ENCODE assay signal across 33 cellular contexts in genomic region chr10:118773041-118773440, GRCh38.
"Had no signal": no experiment of that assay in that cellular context is flagged by ENCODE, and none has a peak within 500 bp of the region (broad histone marks: within the 10 kb centered on the region; RNA-seq: fewer than 3 reads in every experiment).

No MANE protein-coding gene starts in this region.

- ATAC-seq: activated naive CD4-positive, alpha-beta T cell treated with anti-CD3 and anti-CD28 coated beads, Interleukin-2, amount 50 U/mL, for 72 hours; activated naive CD8-positive, alpha-beta T cell treated with anti-CD3 and anti-CD28 coated beads, Interleukin-2, amount 50 U/mL, for 24 hours; activated T-cell treated with anti-CD3 and anti-CD28 coated beads, Interleukin-2, amount 50 U/mL, for 4 hours; activated T-cell treated with anti-CD3 and anti-CD28 coated beads, Interleukin-2, amount 50 U/mL, for 72 hours; activated T-helper 17 cell treated with anti-CD3 and anti-CD28 coated beads, Interleukin-2, amount 50 U/mL, for 72 hours; body of pancreas had no signal

- H3K4me1 ChIP-seq: adrenal gland, ascending aorta, body of pancreas, breast epithelium had no signal

- H3K27me3 ChIP-seq: adrenal gland, ascending aorta, body of pancreas, brain microvascular endothelial cell, breast epithelium, cardiac muscle cell had no signal

- H3K4me3 ChIP-seq: adrenal gland, ascending aorta, body of pancreas, breast epithelium, cardiac muscle cell had no signal

- H3K36me3 ChIP-seq: adrenal gland, ascending aorta, brain microvascular endothelial cell, breast epithelium, cardiac muscle cell had no signal

- DNase-seq: activated effector memory CD4-positive, alpha-beta T cell treated with anti-CD3 and anti-CD28 coated beads, Interleukin-2, amount 50 U/mL, for 16 hours; activated effector memory CD4-positive, alpha-beta T cell treated with Interleukin-2 at 50 U/mL for 16 hours; activated gamma-delta T cell; activated gamma-delta T cell treated with Interleukin-2 at 50 U/mL for 16 hours; activated naive CD4-positive, alpha-beta T cell; activated naive CD4-positive, alpha-beta T cell treated with anti-CD3 and anti-CD28 coated beads for 36 hours; activated naive CD4-positive, alpha-beta T cell treated with anti-CD3 and anti-CD28 coated beads, Interleukin-2, amount 10 ng/mL, durations not matched to agents 7 days and 5 days; activated naive CD4-positive, alpha-beta T cell treated with anti-CD3 and anti-CD28 coated beads, Interleukin-2, amount 50 U/mL, for 16 hours; activated naive CD4-positive, alpha-beta T cell treated with Interleukin-2 at 50 U/mL for 16 hours; activated naive CD8-positive, alpha-beta T cell treated with anti-CD3 and anti-CD28 coated beads for 36 hours; activated naive CD8-positive, alpha-beta T cell treated with anti-CD3 and anti-CD28 coated beads, Interleukin-2, amount 10 ng/mL, durations not matched to agents 7 days and 5 days; activated naive CD8-positive, alpha-beta T cell treated with anti-CD3 and anti-CD28 coated beads, Interleukin-2, amount 50 U/mL, for 24 hours; activated T-cell treated with anti-CD3 and anti-CD28 coated beads for 4 hours; activated T-cell treated with anti-CD3 and anti-CD28 coated beads, Interleukin-2, amount 50 U/mL, for 1 hour; activated T-cell treated with anti-CD3 and anti-CD28 coated beads, Interleukin-2, amount 50 U/mL, for 24 hours; activated T-cell treated with anti-CD3 and anti-CD28 coated beads, Interleukin-2, amount 50 U/mL, for 4 hours; activated T-cell treated with anti-CD3 and anti-CD28 coated beads, Interleukin-2, amount 50 U/mL, for 48 hours; activated T-cell treated with anti-CD3 and anti-CD28 coated beads, Interleukin-2, amount 50 U/mL, for 72 hours; amniotic stem cell; amygdala; anterior cingulate cortex; aorta; body of pancreas; brain microvascular endothelial cell; caudate nucleus; central memory CD4-positive, alpha-beta T cell; cerebellar nuclear complex had no signal

- H3K27ac ChIP-seq: adrenal gland, ascending aorta, body of pancreas, brain microvascular endothelial cell, breast epithelium, cardiac muscle cell had no signal

- H3K9me3 ChIP-seq: adrenal gland, ascending aorta, body of pancreas, breast epithelium had no signal
